In the genomic region with DNA sequence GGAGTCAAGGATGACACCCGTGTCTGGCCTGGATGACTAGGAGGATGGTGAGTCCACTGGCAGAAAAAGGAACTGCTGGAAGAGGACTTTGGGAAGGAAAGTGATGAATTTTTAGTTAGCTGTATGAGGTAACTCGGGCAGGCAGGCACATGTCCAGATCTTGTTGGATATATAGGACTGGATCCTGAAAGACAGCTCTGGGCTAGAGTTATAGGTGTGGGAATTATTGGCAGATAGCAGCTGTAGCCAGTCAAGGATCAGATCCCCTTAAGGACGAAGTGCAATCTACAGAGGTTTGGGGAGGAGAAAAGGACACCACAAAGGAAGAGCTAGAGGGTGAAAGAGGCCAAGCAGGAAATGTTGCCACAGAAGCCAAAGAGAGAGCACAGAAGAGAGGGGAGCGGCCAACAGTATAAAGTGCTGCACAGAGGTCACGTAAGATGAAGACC, we compare ENCODE assay signal across 14 cellular contexts. TPM values are rescaled to one million over a fixed set of nuclear protein-coding genes. Genes with fewer than 3 reads are reported as not detected.
A peak's percentile ranks its signal among the peaks of the same experiment; 100 is the strongest.
DNase-seq lines count a peak whose midpoint lies in the region; ATAC-seq and TF ChIP-seq lines count a peak whose summit lies in the region.
"Had no signal": no experiment of that assay in that cellular context is flagged by ENCODE, and none has a peak within 500 bp of the region (broad histone marks: within the 10 kb centered on the region; RNA-seq: fewer than 3 reads in every experiment).

No MANE protein-coding gene starts in this region.

- TF ChIP-seq CTCF in progenitor cell of endocrine pancreas (IDR thresholded peaks at IDR 0.05; ENCODE audit: unreplicated experiment): no peak

- no peaks in the 10 kb centered on the region for H3K9me3 Mint-ChIP-seq in central memory CD8-positive, alpha-beta T cell
- H3K9me3 Mint-ChIP-seq in progenitor cell of endocrine pancreas (ENCODE audit: low read depth): no peaks in the 10 kb centered on the region
- H3K9me3 Mint-ChIP-seq: IgD-negative memory B cell had no signal

- peak; percentile 58 for DNase-seq in activated CD8-positive, alpha-beta memory T cell treated with anti-CD3 and anti-CD28 coated beads for 24 hours
- no peak for DNase-seq in activated CD8-positive, alpha-beta memory T cell treated with anti-CD3 and anti-CD28 coated beads, Interleukin-2, amount 50 U/mL, for 4 hours
- DNase-seq in NOMO-1 (lab: John Stamatoyannopoulos, UW; ENCODE audit: unreplicated experiment in 2 of 2) (peak; percentile 64 to 73), progenitor cell of endocrine pancreas (ENCODE audit: low spot score, unreplicated experiment) (no peak), NCI-H82 (lab: John Stamatoyannopoulos, UW) (no peak), kidney glomerular epithelial cell (lab: John Stamatoyannopoulos, UW) (no peak)
- DNase-seq in central memory CD8-positive, alpha-beta T cell (ENCODE audit: low spot score in 2 of 2): no peak
- DNase-seq in activated CD4-positive, CD25-positive, alpha-beta regulatory T cell treated with anti-CD3 and anti-CD28 coated beads, Interleukin-2, amount 50 U/mL, for 72 hours: no peak
- DNase-seq: ACHN, activated gamma-delta T cell, NCI-H2081 treated with DMSO at 0.1 percent for 48 hours had no signal

- peak overlapping the region; percentile 70 for H3K4me3 Mint-ChIP-seq in central memory CD8-positive, alpha-beta T cell
- no peak overlapping the region for H3K4me3 Mint-ChIP-seq in progenitor cell of endocrine pancreas (ENCODE audit: low read depth)
- H3K4me3 Mint-ChIP-seq: IgD-negative memory B cell had no signal

- ATAC-seq in central memory CD8-positive, alpha-beta T cell (replicated peaks; ENCODE audit: extremely low read depth, poor library complexity, severe bottlenecking): peak; percentile 79
- ATAC-seq: gastroesophageal sphincter had no signal

- peak overlapping the region; percentile 69 for H3K27ac Mint-ChIP-seq in central memory CD8-positive, alpha-beta T cell (ENCODE audit: low read depth)
- H3K27ac Mint-ChIP-seq in progenitor cell of endocrine pancreas: peak overlapping the region; percentile 81

- H3K36me3 Mint-ChIP-seq in central memory CD8-positive, alpha-beta T cell (ENCODE audit: insufficient read depth): peaks cover 8% of the 10 kb centered on the region
- peaks cover 25% of the 10 kb centered on the region for H3K36me3 Mint-ChIP-seq in progenitor cell of endocrine pancreas (ENCODE audit: insufficient read depth)

- H3K27me3 Mint-ChIP-seq in central memory CD8-positive, alpha-beta T cell: no peaks in the 10 kb centered on the region
- H3K27me3 Mint-ChIP-seq in progenitor cell of endocrine pancreas: no peaks in the 10 kb centered on the region
- H3K27me3 Mint-ChIP-seq: IgD-negative memory B cell had no signal

- H3K4me1 Mint-ChIP-seq in central memory CD8-positive, alpha-beta T cell: peaks cover 25% of the 10 kb centered on the region
- H3K4me1 Mint-ChIP-seq in progenitor cell of endocrine pancreas (ENCODE audit: low read depth): peaks cover 9% of the 10 kb centered on the region

RNA-seq across cellular contexts. Expression of a gene that starts 10.1 kb away (rescaled TPM):
- total RNA-seq in progenitor cell of endocrine pancreas: 16.3 and 18.2 TPM in 2 replicates

RNA-seq across cellular contexts. Expression of a gene that starts 10.5 kb away (rescaled TPM):
- total RNA-seq in progenitor cell of endocrine pancreas: 63.4 and 70.0 TPM in 2 replicates

RNA-seq across cellular contexts. Expression of a gene that starts 13.0 kb away (rescaled TPM):
- 11.3 and 15.8 TPM in 2 replicates for total RNA-seq in progenitor cell of endocrine pancreas
- total RNA-seq: RPMI7951 had no signal

RNA-seq across cellular contexts. Expression of a gene that starts 20.7 kb away (rescaled TPM):
- total RNA-seq in progenitor cell of endocrine pancreas: 112 and 119 TPM in 2 replicates

RNA-seq across cellular contexts. Expression of a gene that starts 33.9 kb away (rescaled TPM):
- total RNA-seq in progenitor cell of endocrine pancreas: 110 and 117 TPM in 2 replicates

Comparison
In these comparisons a context has a peak if more than half of its experiments do, and no peak if none do; other contexts are left out.
1. DNase-seq: peak in activated CD8-positive, alpha-beta memory T cell treated with anti-CD3 and anti-CD28 coated beads for 24 hours (single experiment) and NOMO-1 (2 of 2); none in activated CD8-positive, alpha-beta memory T cell treated with anti-CD3 and anti-CD28 coated beads, Interleukin-2, amount 50 U/mL, for 4 hours (single experiment), central memory CD8-positive, alpha-beta T cell (0 of 2), progenitor cell of endocrine pancreas (single experiment), NCI-H82 (single experiment), activated CD4-positive, CD25-positive, alpha-beta regulatory T cell treated with anti-CD3 and anti-CD28 coated beads, Interleukin-2, amount 50 U/mL, for 72 hours (single experiment) and kidney glomerular epithelial cell (single experiment).